2 cellular contexts compared by ENCODE assay signal in genomic region chr7:69596723-69597277, GRCh38.
TF ChIP-seq lines count a peak whose summit lies in the region.

No MANE protein-coding gene starts in this region.

TF ChIP-seq in SK-N-SH, 30 proteins besides CTCF, POLR2A, EP300 and RAD21 (continued from another document):
- TF ChIP-seq USF2 (IDR thresholded peaks at IDR 0.05; ENCODE audit: borderline replicate concordance, low read depth, low read length) = no peak
- TF ChIP-seq GATA2 (CRISPR knock-in tag; IDR thresholded peaks at IDR 0.05) = no peak
- TF ChIP-seq TEAD4 (IDR thresholded peaks at IDR 0.05; ENCODE audit: borderline replicate concordance, insufficient read depth) = no peak
- TF ChIP-seq FOXJ3 (CRISPR knock-in tag; IDR thresholded peaks at IDR 0.05) = no peak
- no peak for TF ChIP-seq RXRA (IDR thresholded peaks at IDR 0.05; ENCODE audit: borderline replicate concordance, low read depth)
- TF ChIP-seq NFIC (IDR thresholded peaks at IDR 0.05; ENCODE audit: borderline replicate concordance) = no peak
- TF ChIP-seq MEF2A (IDR thresholded peaks at IDR 0.05; ENCODE audit: borderline replicate concordance, low read depth) = no peak
- TF ChIP-seq GABPA (IDR thresholded peaks at IDR 0.05; ENCODE audit: low read depth) = no peak
- no peak for TF ChIP-seq REST (IDR thresholded peaks at IDR 0.05; ENCODE audit: low read depth, low read length)
TF ChIP-seq in SK-N-SH: peak in this region for 0.

TF ChIP-seq in SK-N-SH treated with all-trans-retinoic acid at 6 μM for 48 hours, 23 proteins besides CTCF, POLR2A, EP300 and RAD21 (continued from another document):
- TF ChIP-seq POU6F1 (CRISPR knock-in tag; IDR thresholded peaks at IDR 0.05; ENCODE audit: borderline replicate concordance, low read depth) = no peak
- no peak for TF ChIP-seq GLIS3 (CRISPR knock-in tag; IDR thresholded peaks at IDR 0.05)
- no peak for TF ChIP-seq ZC3H10 (CRISPR knock-in tag; IDR thresholded peaks at IDR 0.05)
- TF ChIP-seq RARB (CRISPR knock-in tag; IDR thresholded peaks at IDR 0.05) = no peak
- TF ChIP-seq PATZ1 (CRISPR knock-in tag; IDR thresholded peaks at IDR 0.05; ENCODE audit: borderline replicate concordance) = no peak
- TF ChIP-seq SNAI2 (CRISPR knock-in tag; IDR thresholded peaks at IDR 0.05) = no peak
- no peak for TF ChIP-seq CSRNP3 (CRISPR knock-in tag; IDR thresholded peaks at IDR 0.05)
- TF ChIP-seq TOX (CRISPR knock-in tag; IDR thresholded peaks at IDR 0.05; ENCODE audit: borderline replicate concordance) = no peak
- TF ChIP-seq ZFP3 (CRISPR knock-in tag; IDR thresholded peaks at IDR 0.05) = no peak
